8 cellular contexts compared by ENCODE assay signal in the genomic region with DNA sequence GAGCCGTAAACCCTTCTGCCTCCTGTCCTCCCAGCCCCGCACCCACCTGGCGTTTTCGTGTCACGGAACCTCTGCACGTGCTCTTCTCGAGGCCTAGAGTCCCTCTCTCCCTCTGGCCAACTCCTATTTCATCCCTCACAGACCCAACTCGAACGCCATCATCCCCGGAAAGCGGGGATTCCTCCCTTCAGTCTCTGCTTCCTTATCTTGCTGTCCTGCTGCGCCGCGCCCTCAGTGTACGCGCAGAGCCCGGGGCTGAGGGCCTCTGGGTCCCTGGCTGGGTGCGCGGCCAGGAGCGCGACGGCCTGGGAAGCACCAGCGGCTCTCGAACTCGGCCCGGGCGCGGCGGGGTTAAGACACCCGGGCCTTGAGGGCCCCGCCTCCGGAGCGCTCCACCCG. TPM values are rescaled to one million over a fixed set of nuclear protein-coding genes. Genes with fewer than 3 reads are reported as not detected.
DNase-seq lines count a peak whose midpoint lies in the region; ATAC-seq, FAIRE-seq and TF ChIP-seq lines count a peak whose summit lies in the region.

No MANE protein-coding gene starts in this region.

- H3K4me1 ChIP-seq in Caco-2, result no peaks in the 10 kb centered on the region; the same call in 1 of the 2 replicates

- FAIRE-seq in urothelium cell line (lab: Jason Lieb, UNC), result no peak

- DNase-seq in Caco-2 (peak; percentile 90 to 95), NCI-H2196 (lab: John Stamatoyannopoulos, UW; ENCODE audit: unreplicated experiment) (peak; percentile 85), fibroblast of gingiva (ENCODE audit: low read depth) (peak; percentile 79), urothelium cell line (ENCODE audit: low spot score) (peak; percentile 88)

- no peaks in the 10 kb centered on the region for H3K9me3 ChIP-seq in Caco-2

- ATAC-seq in GM19035 (IDR thresholded peaks at IDR 0.05; ENCODE audit: unreplicated experiment) (peak; percentile 49), HG03108 (IDR thresholded peaks at IDR 0.05; ENCODE audit: unreplicated experiment) (peak; percentile 38)
- peak; percentile 58 to 65 for ATAC-seq in activated CD4-positive, CD25-positive, alpha-beta regulatory T cell treated with anti-CD3 and anti-CD28 coated beads, Interleukin-2, amount 50 U/mL, for 24 hours

- TF ChIP-seq CTCF in Caco-2 (IDR thresholded peaks at IDR 0.05; ENCODE audit: insufficient read depth in 1 of 2, low read depth in 1 of 2, low read length in 1 of 2, severe bottlenecking in 1 of 2, unreplicated experiment in 1 of 2) (no peak), nephron (IDR thresholded peaks at IDR 0.05; ENCODE audit: unreplicated experiment in 3 of 3) (no peak)

- POLR2A ChIA-PET in Caco-2 (lab: Charles Lee), result interaction anchor here (0.5 to 1.5 kb wide), 2 partner anchors 28 to 363 kb away, joined by 3 read pairs; no protein-coding TSS in a partner anchor

- peak overlapping the region; percentile 97 for H3K27ac Mint-ChIP-seq in Caco-2 (ENCODE audit: unreplicated experiment)
- H3K27ac Mint-ChIP-seq in nephron, result peak overlapping the region; percentile 82 to 96 (median 85)

- BruUV-seq in Caco-2 (replicated peaks; lab: Mats Ljungman, UMichigan), result no TSS peak

- peaks cover 39% of the 10 kb centered on the region for H3K36me3 Mint-ChIP-seq in Caco-2 (ENCODE audit: insufficient read depth, unreplicated experiment)
- peaks cover 13% of the 10 kb centered on the region for H3K36me3 Mint-ChIP-seq in nephron (ENCODE audit: low read depth)

- H3K4me3 Mint-ChIP-seq in Caco-2 (ENCODE audit: unreplicated experiment), result peak overlapping the region; percentile 98
- peak overlapping the region; percentile 90 to 94 (median 93) for H3K4me3 Mint-ChIP-seq in nephron

- no peaks in the 10 kb centered on the region for H3K27me3 Mint-ChIP-seq in Caco-2 (ENCODE audit: insufficient read depth, unreplicated experiment)
- H3K27me3 Mint-ChIP-seq in nephron (ENCODE audit: low read depth), result peaks cover 4% of the 10 kb centered on the region

- H3K9me3 Mint-ChIP-seq in Caco-2 (ENCODE audit: unreplicated experiment) (no peaks in the 10 kb centered on the region), nephron (no peaks in the 10 kb centered on the region)

- CTCF ChIA-PET in Caco-2 (lab: Charles Lee), result interaction anchor here (0.6 to 2.7 kb wide), 10 partner anchors 9 to 224 kb away, joined by 3 to 30 read pairs (median 8); partner anchors contain the start of gene STARD10

- H3K4me3 ChIP-seq in Caco-2 (ENCODE audit: low read depth, low read length), result peak overlapping the region; percentile 88

- H3K36me3 ChIP-seq in Caco-2 (ENCODE audit: control insufficient read depth, insufficient read depth, low read length), result no peaks in the 10 kb centered on the region; the same call in none of the 2 replicates

- intact Hi-C loops in Caco-2 (cut with micrococcal nuclease; ENCODE audit: unreplicated experiment), result loop anchor here (1.0 to 5.0 kb wide), 6 partner anchors 9 to 88 kb away; partner anchors contain the start of genes ARAP1 and STARD10

- H3K27me3 ChIP-seq in Caco-2 (replicated peaks; ENCODE audit: control insufficient read depth, insufficient read depth, low read length), result no peaks in the 10 kb centered on the region

- peaks cover 29% of the 10 kb centered on the region for H3K4me1 Mint-ChIP-seq in Caco-2 (ENCODE audit: low read depth, unreplicated experiment)
- H3K4me1 Mint-ChIP-seq in nephron, result peaks cover 34% of the 10 kb centered on the region

RNA-seq across cellular contexts. Expression of gene ATG16L2, which starts 0.5 kb away (rescaled TPM):
- 19.3 and 25.0 TPM in 2 replicates for total RNA-seq in Caco-2 (2022)

RNA-seq across cellular contexts. Expression of gene STARD10, which starts 19.9 kb away (rescaled TPM):
- 492 and 501 TPM in 2 replicates for total RNA-seq in Caco-2 (2022)

Comparison
In these comparisons a context has a peak if more than half of its experiments do, and no peak if none do; other contexts are left out.
1. Peak in every context shown above with its lines: DNase-seq, ATAC-seq and H3K4me3 ChIP-seq.